12 cellular contexts compared by ENCODE assay signal in genomic region chr17:78557598-78558039, GRCh38. TPM values are rescaled to one million over a fixed set of nuclear protein-coding genes. Genes with fewer than 3 reads are reported as not detected.
DNase-seq lines count a peak whose midpoint lies in the region; ATAC-seq and TF ChIP-seq lines count a peak whose summit lies in the region.
"Had no signal": no experiment of that assay in that cellular context is flagged by ENCODE, and none has a peak within 500 bp of the region (broad histone marks: within the 10 kb centered on the region; RNA-seq: fewer than 3 reads in every experiment).

No MANE protein-coding gene starts in this region.

- TF ChIP-seq RAD21 in HCT116 (IDR thresholded peaks at IDR 0.05; ENCODE audit: low read depth): no peak

- RAD21 ChIA-PET in HCT116 (lab: Charles Lee; ENCODE audit: low non-redundant PET in 1 of 2, low total read pairs in 2 of 2, uncharacterized antibody in 2 of 2, unreplicated experiment in 2 of 2): no interaction called here

- no TSS peak for BruUV-seq in HCT116 (replicated peaks; lab: Mats Ljungman, UMichigan)

- no peaks in the 10 kb centered on the region for H3K9me3 ChIP-seq in HCT116 (ENCODE audit: control insufficient read depth in 1 of 2, insufficient read depth in 1 of 2, low read depth in 1 of 2, low read length in 2 of 2)
- H3K9me3 ChIP-seq: gastrocnemius medialis had no signal

- no peak for TF ChIP-seq POLR2A in HCT116 (IDR thresholded peaks at IDR 0.05; ENCODE audit: borderline replicate concordance, extremely low read depth, insufficient read depth, insufficient read length)

- ATAC-seq in HCT116 (no peak), HG02852 (IDR thresholded peaks at IDR 0.05; ENCODE audit: unreplicated experiment) (no peak), HG03521 (IDR thresholded peaks at IDR 0.05; ENCODE audit: unreplicated experiment) (no peak)

- H3K9ac ChIP-seq in HCT116 (ENCODE audit: low read length): no peak overlapping the region

- CTCF ChIA-PET in HCT116 (lab: Charles Lee) (no interaction called here), RWPE1 (lab: Yijun Ruan, JAX) (interaction anchor here (0.6 kb wide), 1 partner anchor 33 kb away, joined by 3 read pairs; no protein-coding TSS in a partner anchor)

- H3K27me3 ChIP-seq in HCT116 (ENCODE audit: insufficient read depth, low read length): no peaks in the 10 kb centered on the region

- H4K20me1 ChIP-seq in HCT116 (ENCODE audit: insufficient read depth): no peaks in the 10 kb centered on the region

- H3K36me3 ChIP-seq in HCT116 (ENCODE audit: control insufficient read depth in 1 of 2, insufficient read depth in 2 of 2, low read length in 2 of 2): no peaks in the 10 kb centered on the region
- H3K36me3 ChIP-seq: gastrocnemius medialis, WERI-Rb-1 had no signal

- TF ChIP-seq CTCF in HCT116 (IDR thresholded peaks at IDR 0.05 in 2 of 3, conservative IDR thresholded peaks at IDR 0.05 in 1 of 3; ENCODE audit: borderline replicate concordance in 1 of 3, insufficient read depth in 1 of 3, low read depth in 2 of 3, low read length in 2 of 3) (no peak), RWPE1 (conservative IDR thresholded peaks at IDR 0.05; ENCODE audit: low read depth) (no peak), fibroblast of mammary gland (conservative IDR thresholded peaks at IDR 0.05; ENCODE audit: control insufficient read depth, insufficient read depth, low read depth, low read length) (no peak)

- intact Hi-C loops in HCT116 (cut with micrococcal nuclease): no loop called here

- POLR2A ChIA-PET in HCT116 (lab: Charles Lee): no interaction called here
- POLR2A ChIA-PET in RWPE1 (lab: Yijun Ruan, JAX; ENCODE audit: low non-redundant PET): no interaction called here

- DNase-seq in A172 (ENCODE audit: low spot score): peak; percentile 75
- no peak for DNase-seq in HCT116 (ENCODE audit: low read depth, low spot score)
- DNase-seq in RWPE1 (ENCODE audit: low spot score): peak; percentile 77
- DNase-seq in fibroblast of mammary gland (ENCODE audit: low read depth): peak; percentile 86
- DNase-seq in stimulated activated CD4-positive, alpha-beta T cell treated with anti-CD3 and anti-CD28 coated beads, Interleukin-12 subunit alpha, Interleukin-12 subunit beta, amount 100 ng/mL, for 4 hours: no peak
- no peak for DNase-seq in SKM-1 treated with dmso at 0.1 percent for 144 hours (lab: John Stamatoyannopoulos, UW; ENCODE audit: unreplicated experiment)
- DNase-seq: activated T-cell treated with anti-CD3 and anti-CD28 coated beads for 4 hours, gastrocnemius medialis, WERI-Rb-1 had no signal

- peak overlapping the region; percentile 8 for H2AFZ ChIP-seq in HCT116 (ENCODE audit: low read depth, low read length, poor library complexity, severe bottlenecking)

- H3K4me2 ChIP-seq in HCT116 (ENCODE audit: low read length): no peak overlapping the region

- H3K4me1 ChIP-seq in HCT116 (ENCODE audit: control insufficient read depth in 1 of 2, insufficient read depth in 2 of 2, low read length in 2 of 2): peaks cover 3 to 14% of the 10 kb centered on the region in 2 experiments; a peak in 3 of 4 replicates

- H3K4me3 ChIP-seq in HCT116 (replicated peaks in 1 of 2; ENCODE audit: low read depth in 1 of 2, low read length in 2 of 2) (no peak overlapping the region), fibroblast of mammary gland (ENCODE audit: control insufficient read depth, low read depth, low read length) (no peak overlapping the region)
- H3K4me3 ChIP-seq: gastrocnemius medialis, lung had no signal

- H3K27ac ChIP-seq in HCT116 (ENCODE audit: low read depth, low read length) (no peak overlapping the region), RWPE1 (no peak overlapping the region)
- H3K27ac ChIP-seq: gastrocnemius medialis, WERI-Rb-1 had no signal

- no peaks in the 10 kb centered on the region for H3K9me2 ChIP-seq in HCT116 (ENCODE audit: insufficient read depth)

- no peaks in the 10 kb centered on the region for H3K79me2 ChIP-seq in HCT116 (ENCODE audit: insufficient read depth, low read length)

TF ChIP-seq in HCT116, 20 proteins besides CTCF, POLR2A, EP300 and RAD21:
- TF ChIP-seq TCF7L2 (IDR thresholded peaks at IDR 0.05; ENCODE audit: borderline replicate concordance, extremely low read depth, insufficient read depth, insufficient read length): no peak
- no peak for TF ChIP-seq SIN3A (IDR thresholded peaks at IDR 0.05; ENCODE audit: low read depth)
- TF ChIP-seq CBX3 (IDR thresholded peaks at IDR 0.05; ENCODE audit: low read depth): no peak
- no peak for TF ChIP-seq REST (IDR thresholded peaks at IDR 0.05; ENCODE audit: low read depth)
- no peak for TF ChIP-seq JUND (IDR thresholded peaks at IDR 0.05)
- TF ChIP-seq MAX (IDR thresholded peaks at IDR 0.05): no peak
- TF ChIP-seq ZBTB33 (IDR thresholded peaks at IDR 0.05; ENCODE audit: extremely low read depth, insufficient replicate concordance, low read length): no peak
- TF ChIP-seq YY1 (IDR thresholded peaks at IDR 0.05; ENCODE audit: extremely low read depth, insufficient replicate concordance, low read depth, low read length): no peak
- no peak for TF ChIP-seq CEBPB (IDR thresholded peaks at IDR 0.05; ENCODE audit: low read depth)
- no peak for TF ChIP-seq SRF (IDR thresholded peaks at IDR 0.05; ENCODE audit: low read depth)
- TF ChIP-seq, protein P1, sequence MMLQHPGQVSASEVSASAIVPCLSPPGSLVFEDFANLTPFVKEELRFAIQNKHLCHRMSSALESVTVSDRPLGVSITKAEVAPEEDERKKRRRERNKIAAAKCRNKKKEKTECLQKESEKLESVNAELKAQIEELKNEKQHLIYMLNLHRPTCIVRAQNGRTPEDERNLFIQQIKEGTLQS (IDR thresholded peaks at IDR 0.05): no peak
- TF ChIP-seq EGR1 (IDR thresholded peaks at IDR 0.05; ENCODE audit: low read depth): no peak
- TF ChIP-seq ZFX (IDR thresholded peaks at IDR 0.05): no peak
- no peak for TF ChIP-seq POLR2AphosphoS5 (IDR thresholded peaks at IDR 0.05; ENCODE audit: low read depth, low read length)
- TF ChIP-seq EZH2 (IDR thresholded peaks at IDR 0.05): no peak
- TF ChIP-seq EZH2phosphoT487 (IDR thresholded peaks at IDR 0.05; ENCODE audit: borderline replicate concordance): no peak
- no peak for TF ChIP-seq ZNF274 (IDR thresholded peaks at IDR 0.05; ENCODE audit: low read depth, low read length)
- no peak for TF ChIP-seq ELF1 (IDR thresholded peaks at IDR 0.05; ENCODE audit: borderline replicate concordance, low read depth)
TF ChIP-seq in HCT116: peak in this region for 0.

RNA-seq across cellular contexts. Expression of gene DNAH17, which starts 19.6 kb away (rescaled TPM):
- 0.02 and 0.16 TPM in 2 replicates for total RNA-seq in A172 (2014; rRNA removed; shearing (Covaris generic))
- total RNA-seq in HCT116 (2021; ENCODE audit: unreplicated experiment): 0.69 TPM
- 1.4 and 1.6 TPM in 2 replicates for polyA plus RNA-seq in HCT116 (2012)

Comparison
In these comparisons a context has a peak if more than half of its experiments do, and no peak if none do; other contexts are left out.
1. DNase-seq: peak in A172 (single experiment), RWPE1 (single experiment) and fibroblast of mammary gland (single experiment); none in HCT116 (single experiment), stimulated activated CD4-positive, alpha-beta T cell treated with anti-CD3 and anti-CD28 coated beads, Interleukin-12 subunit alpha, Interleukin-12 subunit beta, amount 100 ng/mL, for 4 hours (single experiment) and SKM-1 treated with dmso at 0.1 percent for 144 hours (single experiment).